8 cellular contexts compared by ENCODE assay signal in genomic region chr6:33392168-33392947, GRCh38. TPM values are rescaled to one million over a fixed set of nuclear protein-coding genes. Genes with fewer than 3 reads are reported as not detected.
DNase-seq lines count a peak whose midpoint lies in the region; ATAC-seq lines count a peak whose summit lies in the region.

No MANE protein-coding gene starts in this region.

- H3K27me3 ChIP-seq in CD4-positive, CD25-positive, alpha-beta regulatory T cell (ENCODE audit: control insufficient read depth, insufficient read depth, low read length), result no peaks in the 10 kb centered on the region
- no peaks in the 10 kb centered on the region for H3K27me3 ChIP-seq in trophoblast cell (ENCODE audit: insufficient read depth, low read length)

- H2BK12ac ChIP-seq in trophoblast cell (ENCODE audit: low read length), result no peak overlapping the region

- peak overlapping the region; percentile 78 for H3K4me3 ChIP-seq in CD4-positive, CD25-positive, alpha-beta regulatory T cell (ENCODE audit: low read depth, low read length)
- peak overlapping the region; percentile 96 for H3K4me3 ChIP-seq in trophoblast cell (ENCODE audit: low read depth, low read length)

- H3K14ac ChIP-seq in trophoblast cell (ENCODE audit: low read length), result peak overlapping the region; percentile 88

- H2BK5ac ChIP-seq in trophoblast cell (ENCODE audit: low read depth, low read length, poor library complexity), result peak overlapping the region; percentile 34

- H2BK120ac ChIP-seq in trophoblast cell (ENCODE audit: insufficient read depth, low read length, poor library complexity), result peak overlapping the region; percentile 77

- no peaks in the 10 kb centered on the region for H3K9me3 Mint-ChIP-seq in CD4-positive, CD25-positive, alpha-beta regulatory T cell

- H4K8ac ChIP-seq in trophoblast cell (ENCODE audit: low read depth, low read length), result peak overlapping the region; percentile 72

- peaks cover 22% of the 10 kb centered on the region for H3K79me2 ChIP-seq in trophoblast cell (ENCODE audit: control insufficient read depth, insufficient read depth, low read length, poor library complexity)

- no peak overlapping the region for H2AK5ac ChIP-seq in trophoblast cell (ENCODE audit: low read length)

- H3K4me3 Mint-ChIP-seq in CD4-positive, CD25-positive, alpha-beta regulatory T cell, result peak overlapping the region; percentile 84 to 93 (median 90)

- peaks cover 6% of the 10 kb centered on the region for H3K79me1 ChIP-seq in trophoblast cell (ENCODE audit: low read length)

- H3K9ac ChIP-seq in trophoblast cell (ENCODE audit: low read length), result peak overlapping the region; percentile 83

- WGBS in trophoblast cell (ENCODE audit: extremely low coverage, insufficient coverage, insufficient read length), result no CpG with 5 or more reads among the region's 13 CpGs

- peaks cover 6 to 46% (median 27%) of the 10 kb centered on the region in 4 donors for H3K4me1 Mint-ChIP-seq in CD4-positive, CD25-positive, alpha-beta regulatory T cell

- peak in 2 of 3 donors; percentile 17 to 55 for DNase-seq in CD4-positive, CD25-positive, alpha-beta regulatory T cell
- DNase-seq in RPMI7951 (ENCODE audit: low read depth) (peak; percentile 47), epithelial cell of prostate (ENCODE audit: low read depth, low spot score) (no peak), trophoblast cell (peak in 1 of 2 donors; percentile 13), COR-L47 (lab: John Stamatoyannopoulos, UW) (no peak), HK-2 (ENCODE audit: unreplicated experiment) (no peak)

- H3K27ac Mint-ChIP-seq in CD4-positive, CD25-positive, alpha-beta regulatory T cell, result peak overlapping the region in 2 of 3 donors; percentile 91 to 97

- H4K91ac ChIP-seq in trophoblast cell (ENCODE audit: low read depth, low read length), result peak overlapping the region; percentile 95

- no peaks in the 10 kb centered on the region for H3K9me3 ChIP-seq in CD4-positive, CD25-positive, alpha-beta regulatory T cell (ENCODE audit: control insufficient read depth in 2 of 2, low read length in 2 of 2)
- no peaks in the 10 kb centered on the region for H3K9me3 ChIP-seq in trophoblast cell (ENCODE audit: insufficient read depth, low read depth, low read length)

- H3K4ac ChIP-seq in trophoblast cell (ENCODE audit: low read depth, low read length), result peak overlapping the region; percentile 97

- no peak overlapping the region for H4K12ac ChIP-seq in trophoblast cell (ENCODE audit: low read depth, low read length)

- no peaks in the 10 kb centered on the region for H3K27me3 Mint-ChIP-seq in CD4-positive, CD25-positive, alpha-beta regulatory T cell

- H2AFZ ChIP-seq in trophoblast cell (ENCODE audit: insufficient read depth, low read length, poor library complexity), result peak overlapping the region; percentile 89

- peak overlapping the region; percentile 92 for H3K27ac ChIP-seq in CD4-positive, CD25-positive, alpha-beta regulatory T cell (ENCODE audit: insufficient read depth, low read length, poor library complexity, severe bottlenecking)
- peak overlapping the region; percentile 94 for H3K27ac ChIP-seq in epithelial cell of prostate
- peak overlapping the region; percentile 76 for H3K27ac ChIP-seq in trophoblast cell (ENCODE audit: low read depth, low read length)

- H3K23ac ChIP-seq in trophoblast cell (ENCODE audit: low read length), result no peak overlapping the region

- H3K36me3 ChIP-seq in CD4-positive, CD25-positive, alpha-beta regulatory T cell (ENCODE audit: control insufficient read depth, insufficient read depth, low read length), result no peaks in the 10 kb centered on the region
- peaks cover 0 to 2% of the 10 kb centered on the region in 2 experiments for H3K36me3 ChIP-seq in trophoblast cell (ENCODE audit: control insufficient read depth in 1 of 2, insufficient read depth in 2 of 2, low read length in 2 of 2)

- H3K4me1 ChIP-seq in CD4-positive, CD25-positive, alpha-beta regulatory T cell (ENCODE audit: control insufficient read depth, insufficient read depth, low read length, poor library complexity, severe bottlenecking), result peaks cover 29% of the 10 kb centered on the region
- H3K4me1 ChIP-seq in trophoblast cell (ENCODE audit: control insufficient read depth in 1 of 2, insufficient read depth in 2 of 2, low read length in 2 of 2), result peaks cover 0 to 12% of the 10 kb centered on the region in 2 experiments

- no peaks in the 10 kb centered on the region for H3K36me3 Mint-ChIP-seq in CD4-positive, CD25-positive, alpha-beta regulatory T cell

- H3K4me2 ChIP-seq in trophoblast cell (ENCODE audit: low read length), result peak overlapping the region; percentile 85

- peak overlapping the region; percentile 88 for H3K18ac ChIP-seq in trophoblast cell (ENCODE audit: low read length)

- ATAC-seq in CD4-positive, CD25-positive, alpha-beta regulatory T cell (ENCODE audit: low read depth in 2 of 2), result no peak
- ATAC-seq in GM21576 (IDR thresholded peaks at IDR 0.05; ENCODE audit: unreplicated experiment), result peak; percentile 11
- no peak for ATAC-seq in GM19324 (IDR thresholded peaks at IDR 0.05; ENCODE audit: low FRiP score, unreplicated experiment)

RNA-seq across cellular contexts. Expression of gene KIFC1, which starts 0.7 kb away (rescaled TPM):
- total RNA-seq in CD4-positive, CD25-positive, alpha-beta regulatory T cell, result 8.7 TPM
- 1 to 10 TPM in 3 of 4 donors, under 1 TPM in 1; 0.41 to 3.9 (median 1.3) TPM for polyA plus RNA-seq in CD4-positive, CD25-positive, alpha-beta regulatory T cell
- 125 and 128 TPM in 2 replicates for total RNA-seq in RPMI7951 (2014; rRNA removed; shearing (Covaris generic))
- polyA plus RNA-seq in trophoblast cell (2013), result 66.1 and 66.6 TPM in 2 replicates

RNA-seq across cellular contexts. Expression of gene PHF1, which starts 18.5 kb away (rescaled TPM):
- total RNA-seq in CD4-positive, CD25-positive, alpha-beta regulatory T cell, result 403 TPM
- 10 to 100 TPM; 41.5 to 72.2 (median 64.1) TPM for polyA plus RNA-seq in CD4-positive, CD25-positive, alpha-beta regulatory T cell
- total RNA-seq in RPMI7951 (2014; rRNA removed; shearing (Covaris generic)), result 23.2 and 23.5 TPM in 2 replicates
- polyA plus RNA-seq in trophoblast cell (2013), result 42.6 and 42.7 TPM in 2 replicates

RNA-seq across cellular contexts. Expression of gene CUTA, which starts 25.5 kb away (rescaled TPM):
- total RNA-seq in CD4-positive, CD25-positive, alpha-beta regulatory T cell, result 202 TPM
- 100 to 1,000 TPM; 435 to 529 (median 489) TPM for polyA plus RNA-seq in CD4-positive, CD25-positive, alpha-beta regulatory T cell
- 250 and 282 TPM in 2 replicates for total RNA-seq in RPMI7951 (2014; rRNA removed; shearing (Covaris generic))
- polyA plus RNA-seq in trophoblast cell (2013), result 201 and 213 TPM in 2 replicates

RNA-seq across cellular contexts. Expression of gene SYNGAP1, which starts 27.5 kb away (rescaled TPM):
- total RNA-seq in CD4-positive, CD25-positive, alpha-beta regulatory T cell, result 81.4 TPM
- under 1 TPM; 0.48 to 0.82 (median 0.63) TPM for polyA plus RNA-seq in CD4-positive, CD25-positive, alpha-beta regulatory T cell
- 1.4 and 2.4 TPM in 2 replicates for total RNA-seq in RPMI7951 (2014; rRNA removed; shearing (Covaris generic))
- 11.3 and 23.2 TPM in 2 replicates for polyA plus RNA-seq in trophoblast cell (2013)

Comparison
In these comparisons a context has a peak if more than half of its experiments do, and no peak if none do; other contexts are left out.
1. DNase-seq: peak in CD4-positive, CD25-positive, alpha-beta regulatory T cell (2 of 3) and RPMI7951 (single experiment); none in epithelial cell of prostate (single experiment), COR-L47 (single experiment) and HK-2 (single experiment).
2. RNA of gene KIFC1, which starts 0.7 kb away (total RNA-seq): 125 to 128 TPM in RPMI7951; 8.7 TPM in CD4-positive, CD25-positive, alpha-beta regulatory T cell (single experiment); every median in the first group is over 10 times any median in the second.
3. RNA of gene PHF1, which starts 18.5 kb away (total RNA-seq): 403 TPM in CD4-positive, CD25-positive, alpha-beta regulatory T cell (single experiment); 23.2 to 23.5 TPM in RPMI7951; every median in the first group is over 10 times any median in the second.
4. Peak in every context shown above with its lines, with median percentiles within 50 percentile points of each other: H3K27ac ChIP-seq.